9 cellular contexts compared by ENCODE assay signal in the genomic region with DNA sequence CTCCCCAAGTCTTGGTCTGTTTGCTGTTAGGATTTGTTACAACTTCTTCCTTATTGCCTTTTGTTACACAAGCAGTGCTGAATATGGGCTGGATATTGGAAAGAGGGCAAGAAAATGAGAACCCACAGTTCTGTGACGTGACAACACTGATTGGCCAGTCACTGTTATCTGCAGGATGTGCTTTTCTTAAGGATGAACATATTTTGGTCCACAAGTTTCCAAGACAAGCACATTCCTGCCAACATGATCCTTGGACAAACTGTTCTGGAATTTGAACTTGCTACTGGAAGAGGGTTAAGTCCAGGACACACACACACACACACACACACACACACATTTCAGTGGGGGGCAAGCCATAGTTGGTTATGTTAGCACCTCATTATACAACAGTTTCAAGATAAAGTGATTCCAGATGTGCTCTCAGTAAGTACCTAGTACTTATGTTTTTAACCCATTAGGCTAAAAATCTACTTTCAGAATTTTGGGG. TPM values are rescaled to one million over a fixed set of nuclear protein-coding genes. Genes with fewer than 3 reads are reported as not detected.
DNase-seq lines count a peak whose midpoint lies in the region; ATAC-seq and TF ChIP-seq lines count a peak whose summit lies in the region.
"Had no signal": no experiment of that assay in that cellular context is flagged by ENCODE, and none has a peak within 500 bp of the region (broad histone marks: within the 10 kb centered on the region; RNA-seq: fewer than 3 reads in every experiment).

No MANE protein-coding gene starts in this region.

- no peaks in the 10 kb centered on the region for H3K36me3 ChIP-seq in transverse colon

- no peaks in the 10 kb centered on the region for H3K9me3 ChIP-seq in transverse colon

- ATAC-seq in GM18519 (IDR thresholded peaks at IDR 0.05; ENCODE audit: low FRiP score, unreplicated experiment) = no peak

- no peaks in the 10 kb centered on the region for H3K9me3 Mint-ChIP-seq in HFFc6
- H3K9me3 Mint-ChIP-seq: activated naive CD4-positive, alpha-beta T cell treated with anti-CD3 and anti-CD28 coated beads, Interleukin-2, amount 50 U/mL, for 24 hours had no signal

- TF ChIP-seq POLR2A in transverse colon (IDR thresholded peaks at IDR 0.05) = no peak

- H3K27ac ChIP-seq in transverse colon = peak overlapping the region; percentile 57 to 99 (median 68)

- TF ChIP-seq CTCF in HFFc6 (IDR thresholded peaks at IDR 0.05) (no peak), astrocyte of the spinal cord (IDR thresholded peaks at IDR 0.05; ENCODE audit: low read depth, low read length) (no peak), transverse colon (IDR thresholded peaks at IDR 0.05) (no peak)

- H3K4me1 ChIP-seq in transverse colon = peaks cover 25 to 73% (median 38%) of the 10 kb centered on the region in 4 donors

- H3K27me3 ChIP-seq in transverse colon = no peaks in the 10 kb centered on the region

- DNase-seq in HFFc6 (peak; percentile 88), astrocyte of the spinal cord (ENCODE audit: low read depth, low spot score) (peak; percentile 93), kidney tubule cell (ENCODE audit: low spot score) (peak; percentile 56), transverse colon (no peak), NCI-H1417 treated with DMSO at 0.1 percent for 48 hours (lab: John Stamatoyannopoulos, UW) (no peak), medulla oblongata (ENCODE audit: extremely low spot score) (no peak)
- DNase-seq: NCI-H146 had no signal

- in situ Hi-C loops in astrocyte of the spinal cord (cut with HindIII; ENCODE audit: low sequenced_read_pairs) (no loop called here), transverse colon (cut with MboI; ENCODE audit: low pct_ligation_motif_present in 1 of 4, low pct_unique_long_range_greater_than_20kb in 1 of 4, low sequenced_read_pairs in 3 of 4) (loop anchor here in 1 of 4 donors (10.0 to 25.0 kb wide), 2 partner anchors 86 to 652 kb away; a partner anchor contains a TSS)

- H3K4me3 ChIP-seq in astrocyte of the spinal cord (ENCODE audit: low read depth, low read length) = no peak overlapping the region
- H3K4me3 ChIP-seq in transverse colon = no peak overlapping the region

- no peak for TF ChIP-seq EP300 in transverse colon (IDR thresholded peaks at IDR 0.05; ENCODE audit: low read depth)

- peaks cover under 1% of the 10 kb centered on the region for H3K27me3 Mint-ChIP-seq in HFFc6 (ENCODE audit: insufficient read depth)
- H3K27me3 Mint-ChIP-seq: activated naive CD4-positive, alpha-beta T cell treated with anti-CD3 and anti-CD28 coated beads, Interleukin-2, amount 50 U/mL, for 24 hours had no signal

- H3K4me3 Mint-ChIP-seq in HFFc6 = peak overlapping the region; percentile 57

- WGBS in transverse colon (ENCODE audit: low coverage in 1 of 2), 2 donors = 62% methylated on average over 1 of the region's 1 CpG; no CpG with 5 or more reads in 1 of the 2 donors

- peaks cover 35% of the 10 kb centered on the region for H3K36me3 Mint-ChIP-seq in HFFc6 (ENCODE audit: low read depth)

- intact Hi-C loops in transverse colon (cut with DNase I; ENCODE audit: low total_unique reads) = loop anchor here (10.0 kb wide), 1 partner anchor 124 kb away; a partner anchor contains a TSS

- peaks cover 85% of the 10 kb centered on the region for H3K4me1 Mint-ChIP-seq in HFFc6 (ENCODE audit: low read depth)

- peak overlapping the region; percentile 84 for H3K27ac Mint-ChIP-seq in HFFc6

RNA-seq across cellular contexts. Expression of a gene that starts 16.6 kb away (rescaled TPM):
- 1,000 to 10,000 TPM in 2 of 6 experiments, 100 to 1,000 TPM in 4; 787 to 1,148 (median 975) TPM for total RNA-seq in HFFc6 (2021; fragmentation: NEBNext Ultra II Directional; extraction: Animal tissue kit (Norgen Biotek cat#: 25700))
- 100 to 1,000 TPM; 104 to 300 (median 229) TPM for total RNA-seq in transverse colon

Comparison
In these comparisons a context has a peak if more than half of its experiments do, and no peak if none do; other contexts are left out.
1. DNase-seq: peak in HFFc6 (single experiment), astrocyte of the spinal cord (single experiment) and kidney tubule cell (single experiment); none in transverse colon (single experiment), NCI-H1417 treated with DMSO at 0.1 percent for 48 hours (single experiment) and medulla oblongata (single experiment).